In the genomic region with DNA sequence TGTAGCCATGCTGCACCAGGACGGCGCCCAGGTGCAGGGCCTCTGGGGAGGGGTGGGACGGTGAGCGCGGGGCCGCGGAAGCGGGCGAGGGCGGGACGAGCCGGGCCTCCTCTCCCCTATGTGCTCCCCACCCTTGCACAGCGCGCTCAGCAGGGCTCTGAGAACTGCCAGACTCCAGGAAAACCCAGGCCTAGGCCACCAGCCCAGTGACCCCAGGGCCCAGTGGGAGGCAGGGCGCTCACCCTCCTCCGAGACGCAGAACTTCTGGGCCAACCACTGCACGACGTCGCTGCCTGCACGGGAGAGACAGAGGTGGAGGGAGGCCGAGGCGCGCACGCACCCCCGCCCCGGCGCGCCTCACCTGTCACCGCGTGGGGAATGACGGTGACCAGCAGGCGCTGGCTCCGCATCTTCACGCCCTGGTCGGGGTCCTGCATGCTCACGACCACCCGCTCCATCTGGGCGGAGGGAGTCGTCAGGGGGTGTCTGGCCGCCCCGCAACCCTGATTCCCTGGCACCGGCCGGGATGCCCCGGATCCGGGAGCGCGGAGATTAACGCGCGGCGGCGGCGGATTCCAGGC, we compare ENCODE assay signal across 8 cellular contexts. TPM values are rescaled to one million over a fixed set of nuclear protein-coding genes. Genes with fewer than 3 reads are reported as not detected.
DNase-seq lines count a peak whose midpoint lies in the region; ATAC-seq and TF ChIP-seq lines count a peak whose summit lies in the region.

No MANE protein-coding gene starts in this region.

- peak overlapping the region; percentile 63 for H3K4me3 Mint-ChIP-seq in HFFc6
- H3K4me3 Mint-ChIP-seq in activated T-cell treated with anti-CD3 and anti-CD28 coated beads, Interleukin-2, amount 50 U/mL, for 4 hours, result no peak overlapping the region

- no peaks in the 10 kb centered on the region for H3K36me3 Mint-ChIP-seq in HFFc6 (ENCODE audit: low read depth)
- H3K36me3 Mint-ChIP-seq in activated T-cell treated with anti-CD3 and anti-CD28 coated beads, Interleukin-2, amount 50 U/mL, for 4 hours (ENCODE audit: insufficient read depth), result no peaks in the 10 kb centered on the region

- no peak for TF ChIP-seq CTCF in HFFc6 (IDR thresholded peaks at IDR 0.05)

- peak; percentile 26 to 52 for ATAC-seq in activated T-cell treated with anti-CD3 and anti-CD28 coated beads, Interleukin-2, amount 50 U/mL, for 4 hours
- peak; percentile 14 to 27 for ATAC-seq in left cardiac atrium
- no peak for ATAC-seq in sciatic nerve
- no peak for ATAC-seq in GM19395 (IDR thresholded peaks at IDR 0.05; ENCODE audit: unreplicated experiment)

- no peak overlapping the region for H3K27ac Mint-ChIP-seq in HFFc6

- no peaks in the 10 kb centered on the region for H3K9me3 Mint-ChIP-seq in HFFc6
- H3K9me3 Mint-ChIP-seq in activated T-cell treated with anti-CD3 and anti-CD28 coated beads, Interleukin-2, amount 50 U/mL, for 4 hours, result no peaks in the 10 kb centered on the region

- no peaks in the 10 kb centered on the region for H3K4me1 Mint-ChIP-seq in HFFc6 (ENCODE audit: low read depth)
- peaks cover 9% of the 10 kb centered on the region for H3K4me1 Mint-ChIP-seq in activated T-cell treated with anti-CD3 and anti-CD28 coated beads, Interleukin-2, amount 50 U/mL, for 4 hours (ENCODE audit: low read depth)

- peak overlapping the region; percentile 42 for H3K4me3 ChIP-seq in skeletal muscle cell (ENCODE audit: low read depth, low read length)

- no peak for DNase-seq in HFFc6
- DNase-seq in activated T-cell treated with anti-CD3 and anti-CD28 coated beads, Interleukin-2, amount 50 U/mL, for 4 hours, result no peak
- DNase-seq in left cardiac atrium, result no peak
- DNase-seq in skeletal muscle cell (ENCODE audit: low read depth), result no peak
- DNase-seq in sciatic nerve (ENCODE audit: low spot score), result no peak
- no peak for DNase-seq in ureter (ENCODE audit: low spot score)
- DNase-seq in LoVo (ENCODE audit: low spot score), result no peak

- H3K27me3 Mint-ChIP-seq in HFFc6 (ENCODE audit: insufficient read depth), result peaks cover 5% of the 10 kb centered on the region
- peaks cover 23% of the 10 kb centered on the region for H3K27me3 Mint-ChIP-seq in activated T-cell treated with anti-CD3 and anti-CD28 coated beads, Interleukin-2, amount 50 U/mL, for 4 hours (ENCODE audit: low read depth)

- intact Hi-C loops in left cardiac atrium (cut with DNase I) (no loop called here), sciatic nerve (cut with DNase I) (no loop called here)

RNA-seq across cellular contexts. Expression of a gene that starts 0.6 kb away (rescaled TPM):
- total RNA-seq in HFFc6 (2021; fragmentation: NEBNext Ultra II Directional; extraction: Animal tissue kit (Norgen Biotek cat#: 25700)), result 1 to 10 TPM; 1.5 to 3.5 (median 2.3) TPM
- under 1 TPM in 1 of 3 donors, not detected in 2; 0.18 TPM for total RNA-seq in activated T-cell treated with anti-CD3 and anti-CD28 coated beads, Interleukin-2, amount 50 U/mL, for 4 hours
- total RNA-seq in left cardiac atrium (10 to 100 TPM; 14.8 to 15.3 TPM), sciatic nerve (48.9 TPM), ureter (4.5 TPM)

RNA-seq across cellular contexts. Expression of a gene that starts 5.3 kb away (rescaled TPM):
- total RNA-seq in HFFc6 (2021; fragmentation: NEBNext Ultra II Directional; extraction: Animal tissue kit (Norgen Biotek cat#: 25700)), result not detected
- total RNA-seq in activated T-cell treated with anti-CD3 and anti-CD28 coated beads, Interleukin-2, amount 50 U/mL, for 4 hours, result not detected
- total RNA-seq in left cardiac atrium (1 to 10 TPM; 4.9 to 5.1 TPM), sciatic nerve (0.94 TPM), ureter (not detected)

RNA-seq across cellular contexts. Expression of a gene that starts 7.8 kb away (rescaled TPM):
- not detected for total RNA-seq in HFFc6 (2021; fragmentation: NEBNext Ultra II Directional; extraction: Animal tissue kit (Norgen Biotek cat#: 25700))
- total RNA-seq in activated T-cell treated with anti-CD3 and anti-CD28 coated beads, Interleukin-2, amount 50 U/mL, for 4 hours, result not detected
- total RNA-seq in left cardiac atrium, result 1 to 10 TPM; 2.4 to 3.6 TPM
- total RNA-seq in sciatic nerve, result 0.85 TPM
- not detected for total RNA-seq in ureter

RNA-seq across cellular contexts. Expression of a gene that starts 40.5 kb away (rescaled TPM):
- total RNA-seq in HFFc6 (2021; fragmentation: NEBNext Ultra II Directional; extraction: Animal tissue kit (Norgen Biotek cat#: 25700)), result 100 to 1,000 TPM in 2 of 6 experiments, 10 to 100 TPM in 4; 83.6 to 113 (median 87.7) TPM
- total RNA-seq in activated T-cell treated with anti-CD3 and anti-CD28 coated beads, Interleukin-2, amount 50 U/mL, for 4 hours, result 10 to 100 TPM; 14.5 to 19.3 (median 17.3) TPM
- total RNA-seq in left cardiac atrium (100 to 1,000 TPM; 119 to 160 TPM), sciatic nerve (129 TPM), ureter (89.4 TPM)

RNA-seq across cellular contexts. Expression of a gene that starts 45.9 kb away (rescaled TPM):
- total RNA-seq in HFFc6 (2021; fragmentation: NEBNext Ultra II Directional; extraction: Animal tissue kit (Norgen Biotek cat#: 25700)), result 10 to 100 TPM; 35.8 to 47.5 (median 41.7) TPM
- total RNA-seq in activated T-cell treated with anti-CD3 and anti-CD28 coated beads, Interleukin-2, amount 50 U/mL, for 4 hours, result 10 to 100 TPM; 76.0 to 82.0 (median 76.2) TPM
- total RNA-seq in left cardiac atrium (10 to 100 TPM; 28.2 to 32.9 TPM), sciatic nerve (102 TPM), ureter (85.3 TPM)

Comparison
In these comparisons a context has a peak if more than half of its experiments do, and no peak if none do; other contexts are left out.
1. ATAC-seq: peak in activated T-cell treated with anti-CD3 and anti-CD28 coated beads, Interleukin-2, amount 50 U/mL, for 4 hours (2 of 2) and left cardiac atrium (2 of 2); none in sciatic nerve (single experiment) and GM19395 (single experiment).